ENCODE assay signal across 1 cellular context in genomic region chr4:8606966-8607365, GRCh38.
TF ChIP-seq lines count a peak whose summit lies in the region.

No MANE protein-coding gene starts in this region.

TF ChIP-seq in GM23338, 12 proteins besides CTCF, POLR2A, EP300 and RAD21:
- TF ChIP-seq REST (IDR thresholded peaks at IDR 0.05; ENCODE audit: unreplicated experiment) (no peak), STAT1 (IDR thresholded peaks at IDR 0.05; ENCODE audit: unreplicated experiment) (no peak), POLR2AphosphoS5 (IDR thresholded peaks at IDR 0.05; ENCODE audit: low read depth) (no peak), EZH2phosphoT487 (IDR thresholded peaks at IDR 0.05; ENCODE audit: unreplicated experiment) (no peak), NANOG (IDR thresholded peaks at IDR 0.05; ENCODE audit: borderline replicate concordance) (no peak), ZNF114 (CRISPR knock-in tag; IDR thresholded peaks at IDR 0.05) (no peak), EZH2 (IDR thresholded peaks at IDR 0.05; ENCODE audit: low read depth, unreplicated experiment) (no peak), ETS1 (IDR thresholded peaks at IDR 0.05) (no peak), CREB1 (CRISPR knock-in tag; IDR thresholded peaks at IDR 0.05; ENCODE audit: low read depth) (no peak), JUNB (IDR thresholded peaks at IDR 0.05; ENCODE audit: unreplicated experiment) (no peak), ZNF331 (CRISPR knock-in tag; IDR thresholded peaks at IDR 0.05; ENCODE audit: low read depth) (no peak), ZNF462 (CRISPR knock-in tag; IDR thresholded peaks at IDR 0.05) (no peak)
TF ChIP-seq in GM23338: peak in this region for 0.
